In the genomic region with DNA sequence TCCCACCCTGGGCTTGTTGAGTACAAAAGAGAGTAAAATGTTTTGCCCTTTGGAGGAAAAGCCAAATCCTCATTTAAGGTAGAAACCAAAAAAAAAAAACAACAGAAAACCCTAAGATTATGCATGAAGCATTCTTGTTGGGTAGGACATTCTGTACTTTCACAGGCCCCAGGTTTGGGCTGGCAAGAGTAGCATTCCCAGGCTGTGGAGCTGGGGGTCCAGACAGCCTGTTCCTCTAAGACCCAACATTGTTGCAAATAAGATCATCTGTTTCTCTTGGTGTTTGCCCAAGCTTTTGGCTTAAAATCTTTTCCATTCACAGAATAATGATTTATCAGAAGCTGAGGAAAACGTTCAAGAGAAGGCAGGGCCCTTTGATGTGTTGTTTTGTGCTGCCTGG, we compare ENCODE assay signal across 11 cellular contexts.
DNase-seq lines count a peak whose midpoint lies in the region; ATAC-seq and TF ChIP-seq lines count a peak whose summit lies in the region.
"Had no signal": no experiment of that assay in that cellular context is flagged by ENCODE, and none has a peak within 500 bp of the region (broad histone marks: within the 10 kb centered on the region; RNA-seq: fewer than 3 reads in every experiment).

No MANE protein-coding gene starts in this region.

- H3K79me1 ChIP-seq in trophoblast cell (ENCODE audit: low read length): peaks cover 26% of the 10 kb centered on the region

- H4K91ac ChIP-seq in trophoblast cell (ENCODE audit: low read depth, low read length): peak overlapping the region; percentile 77

- TF ChIP-seq CTCF in PC-9 (conservative IDR thresholded peaks at IDR 0.05) (no peak), choroid plexus epithelial cell (conservative IDR thresholded peaks at IDR 0.05; ENCODE audit: low read depth, low read length) (no peak), nephron progenitor cell (IDR thresholded peaks at IDR 0.05) (no peak)

- no peak overlapping the region for H3K4ac ChIP-seq in trophoblast cell (ENCODE audit: low read depth, low read length)

- H3K27ac Mint-ChIP-seq in CD4-positive, CD25-positive, alpha-beta regulatory T cell: peak overlapping the region in 2 of 3 donors; percentile 78 to 93
- no peak overlapping the region for H3K27ac Mint-ChIP-seq in nephron progenitor cell

- no peak overlapping the region for H3K4me3 ChIP-seq in CD4-positive, CD25-positive, alpha-beta regulatory T cell (ENCODE audit: low read depth, low read length)
- H3K4me3 ChIP-seq in PC-9 (no peak overlapping the region), choroid plexus epithelial cell (ENCODE audit: low read depth, low read length) (no peak overlapping the region), trophoblast cell (ENCODE audit: low read depth, low read length) (no peak overlapping the region)

- no peak overlapping the region for H2AFZ ChIP-seq in PC-9
- H2AFZ ChIP-seq in trophoblast cell (ENCODE audit: insufficient read depth, low read length, poor library complexity): no peak overlapping the region

- H3K27me3 ChIP-seq in CD4-positive, CD25-positive, alpha-beta regulatory T cell (ENCODE audit: control insufficient read depth, insufficient read depth, low read length): no peaks in the 10 kb centered on the region
- H3K27me3 ChIP-seq in PC-9 (ENCODE audit: insufficient read depth, low read depth) (no peaks in the 10 kb centered on the region), trophoblast cell (ENCODE audit: insufficient read depth, low read length) (no peaks in the 10 kb centered on the region)

- H3K4me3 Mint-ChIP-seq in CD4-positive, CD25-positive, alpha-beta regulatory T cell: peak overlapping the region in 1 of 4 donors; percentile 50
- no peak overlapping the region for H3K4me3 Mint-ChIP-seq in nephron progenitor cell

- no peaks in the 10 kb centered on the region for H3K27me3 Mint-ChIP-seq in CD4-positive, CD25-positive, alpha-beta regulatory T cell
- H3K27me3 Mint-ChIP-seq in nephron progenitor cell (ENCODE audit: low read depth, poor library complexity): peaks cover 45% of the 10 kb centered on the region

- no peaks in the 10 kb centered on the region for H3F3A ChIP-seq in PC-9 (ENCODE audit: insufficient read depth, low read depth)

- H3K79me2 ChIP-seq in PC-9 (ENCODE audit: low read depth): no peaks in the 10 kb centered on the region
- H3K79me2 ChIP-seq in trophoblast cell (ENCODE audit: control insufficient read depth, insufficient read depth, low read length, poor library complexity): peaks cover 2% of the 10 kb centered on the region

- H3K9me3 ChIP-seq in CD4-positive, CD25-positive, alpha-beta regulatory T cell (ENCODE audit: control insufficient read depth in 2 of 2, low read length in 2 of 2): no peaks in the 10 kb centered on the region
- H3K9me3 ChIP-seq in PC-9 (ENCODE audit: insufficient read depth, low read depth): no peaks in the 10 kb centered on the region
- no peaks in the 10 kb centered on the region for H3K9me3 ChIP-seq in trophoblast cell (ENCODE audit: insufficient read depth, low read depth, low read length)

- H4K20me1 ChIP-seq in PC-9 (ENCODE audit: insufficient read depth): no peaks in the 10 kb centered on the region

- H3K36me3 ChIP-seq in CD4-positive, CD25-positive, alpha-beta regulatory T cell (ENCODE audit: control insufficient read depth, insufficient read depth, low read length): peaks cover 30% of the 10 kb centered on the region
- H3K36me3 ChIP-seq in PC-9 (ENCODE audit: low read depth) (0 out of 2 replicates have a peak, but pooled peaks cover 7% of the 10 kb centered on the region), trophoblast cell (ENCODE audit: control insufficient read depth in 1 of 2, insufficient read depth in 2 of 2, low read length in 2 of 2) (peaks cover 3 to 7% of the 10 kb centered on the region in 2 experiments)

- H2BK12ac ChIP-seq in trophoblast cell (ENCODE audit: low read length): peak overlapping the region; percentile 91

- H2AK5ac ChIP-seq in trophoblast cell (ENCODE audit: low read length): no peak overlapping the region

- ATAC-seq in CD4-positive, CD25-positive, alpha-beta regulatory T cell (ENCODE audit: low read depth in 2 of 2): no peak

- H2BK5ac ChIP-seq in trophoblast cell (ENCODE audit: low read depth, low read length, poor library complexity): no peak overlapping the region

- no peaks in the 10 kb centered on the region for H3K9me3 Mint-ChIP-seq in CD4-positive, CD25-positive, alpha-beta regulatory T cell
- no peaks in the 10 kb centered on the region for H3K9me3 Mint-ChIP-seq in nephron progenitor cell

- no peak overlapping the region for H2BK120ac ChIP-seq in trophoblast cell (ENCODE audit: insufficient read depth, low read length, poor library complexity)

- BruUV-seq in PC-9 (replicated peaks; lab: Mats Ljungman, UMichigan): no TSS peak

- no peak overlapping the region for H3K14ac ChIP-seq in trophoblast cell (ENCODE audit: low read length)

- H3K36me3 Mint-ChIP-seq in CD4-positive, CD25-positive, alpha-beta regulatory T cell: peaks cover 20% of the 10 kb centered on the region
- H3K36me3 Mint-ChIP-seq in nephron progenitor cell (ENCODE audit: low read depth): no peaks in the 10 kb centered on the region

- no peak overlapping the region for H3K27ac ChIP-seq in CD4-positive, CD25-positive, alpha-beta regulatory T cell (ENCODE audit: insufficient read depth, low read length, poor library complexity, severe bottlenecking)
- H3K27ac ChIP-seq in PC-9 (peak overlapping the region; percentile 26; the same call in 1 of the 2 replicates), trophoblast cell (ENCODE audit: low read depth, low read length) (no peak overlapping the region)

- peaks cover 13% of the 10 kb centered on the region for H3K4me1 ChIP-seq in CD4-positive, CD25-positive, alpha-beta regulatory T cell (ENCODE audit: control insufficient read depth, insufficient read depth, low read length, poor library complexity, severe bottlenecking)
- H3K4me1 ChIP-seq in PC-9 (replicated peaks; ENCODE audit: insufficient read depth) (peaks cover 24% of the 10 kb centered on the region), trophoblast cell (ENCODE audit: control insufficient read depth in 1 of 2, insufficient read depth in 2 of 2, low read length in 2 of 2) (peaks cover 24 to 27% of the 10 kb centered on the region in 2 experiments)

- peaks cover 13 to 30% (median 16%) of the 10 kb centered on the region in 4 donors for H3K4me1 Mint-ChIP-seq in CD4-positive, CD25-positive, alpha-beta regulatory T cell
- peaks cover 10% of the 10 kb centered on the region for H3K4me1 Mint-ChIP-seq in nephron progenitor cell

- no peak overlapping the region for H3K4me2 ChIP-seq in PC-9
- no peak overlapping the region for H3K4me2 ChIP-seq in trophoblast cell (ENCODE audit: low read length)

- no peak overlapping the region for H4K8ac ChIP-seq in trophoblast cell (ENCODE audit: low read depth, low read length)

- no peak overlapping the region for H3K9ac ChIP-seq in trophoblast cell (ENCODE audit: low read length)

- intact Hi-C loops in PC-9 (cut with micrococcal nuclease; ENCODE audit: unreplicated experiment): no loop called here

- H4K12ac ChIP-seq in trophoblast cell (ENCODE audit: low read depth, low read length): no peak overlapping the region

- no peak overlapping the region for H3K18ac ChIP-seq in trophoblast cell (ENCODE audit: low read length)

- DNase-seq in CD4-positive, CD25-positive, alpha-beta regulatory T cell: no peak
- DNase-seq in PC-9 (no peak), choroid plexus epithelial cell (ENCODE audit: low read depth) (peak; percentile 71), trophoblast cell (peak in 1 of 2 donors; percentile 28), nephron progenitor cell (no peak), SW480 (ENCODE audit: low spot score) (no peak), NCI-H1092 (lab: John Stamatoyannopoulos, UW) (no peak)
- no peak for DNase-seq in stimulated activated CD4-positive, alpha-beta T cell treated with anti-CD3 and anti-CD28 coated beads, Interleukin-1b, Interleukin-23, amount 100 ng/mL, for 48 hours
- DNase-seq: central memory CD4-positive, alpha-beta T cell; COR-L47; T1000 had no signal

- WGBS in trophoblast cell (ENCODE audit: extremely low coverage, insufficient coverage, insufficient read length): no CpG with 5 or more reads among the region's 1 CpG

- no peak overlapping the region for H3K23ac ChIP-seq in trophoblast cell (ENCODE audit: low read length)

- no peaks in the 10 kb centered on the region for H3K9me2 ChIP-seq in PC-9 (ENCODE audit: insufficient read depth)

- POLR2A ChIA-PET in PC-9 (lab: Charles Lee; ENCODE audit: unreplicated experiment): interaction anchor here (0.5 kb wide), 1 partner anchor 143 kb away, joined by 15 read pairs; no protein-coding TSS in a partner anchor

- CTCF ChIA-PET in PC-9 (lab: Charles Lee): no interaction called here
